ENCODE assay signal across 7 cellular contexts in the genomic region with DNA sequence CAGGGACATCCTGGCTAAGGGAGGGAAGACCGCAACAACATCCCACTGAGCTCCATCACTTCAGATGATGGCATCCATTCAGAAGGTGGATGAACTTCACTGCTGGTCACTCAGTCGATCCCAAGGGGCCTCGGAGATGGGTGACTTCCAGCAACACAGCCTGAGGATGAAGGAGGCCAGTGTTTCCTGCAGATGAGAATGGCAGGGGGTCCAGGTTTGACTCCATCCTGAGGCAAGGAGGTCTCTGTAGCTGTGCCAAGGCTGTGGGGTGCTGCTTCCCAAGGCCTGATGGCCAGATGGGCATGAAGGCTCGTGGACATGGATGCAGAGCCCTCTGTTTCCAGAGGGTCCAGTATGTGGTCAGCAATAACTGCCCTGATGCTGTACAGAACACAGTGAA.
DNase-seq lines count a peak whose midpoint lies in the region; ATAC-seq and TF ChIP-seq lines count a peak whose summit lies in the region.
"Not testable (repeated sequence)": the region's sequence is repeated elsewhere in the genome, so short reads cannot be mapped to it uniquely, and the experiment has no call there.

No MANE protein-coding gene starts in this region.

- not testable (repeated sequence) for H3K4me2 ChIP-seq in osteoblast (ENCODE audit: insufficient read depth, low read length); smooth muscle cell

- peak overlapping the region; percentile 73 for H3K9ac ChIP-seq in smooth muscle cell (ENCODE audit: low read depth)

- TF ChIP-seq CTCF in RWPE2 (IDR thresholded peaks at IDR 0.05; ENCODE audit: poor library complexity, severe bottlenecking); coronary artery (IDR thresholded peaks at IDR 0.05); right lobe of liver (IDR thresholded peaks at IDR 0.05); osteoblast (IDR thresholded peaks at IDR 0.05; ENCODE audit: extremely low read depth, low read depth, low read length); smooth muscle cell (IDR thresholded peaks at IDR 0.05; ENCODE audit: borderline replicate concordance, insufficient read depth, poor library complexity, severe bottlenecking): not testable (repeated sequence)

- peak; percentile 2 for DNase-seq in GM03348 (ENCODE audit: low spot score)
- DNase-seq in RWPE2 (ENCODE audit: low spot score); osteoblast (ENCODE audit: insufficient read length, low spot score, missing footprints); smooth muscle cell (lab: John Stamatoyannopoulos, UW; ENCODE audit: unreplicated experiment): not testable (repeated sequence)
- DNase-seq in coronary artery (ENCODE audit: low spot score) = peak; percentile 75
- peak; percentile 26 for DNase-seq in Right ventricle myocardium inferior (ENCODE audit: missing footprints)
- peak in 2 of 3 donors; percentile 41 to 45 for DNase-seq in right lobe of liver

- peak overlapping the region; percentile 60 for H3K27ac ChIP-seq in RWPE2 (ENCODE audit: poor library complexity, severe bottlenecking)
- H3K27ac ChIP-seq in coronary artery, right lobe of liver: not testable (repeated sequence)
- peak overlapping the region; percentile 78 for H3K27ac ChIP-seq in osteoblast (ENCODE audit: low read depth, low read length)
- peak overlapping the region; percentile 94 for H3K27ac ChIP-seq in smooth muscle cell (ENCODE audit: low read depth)

- H3F3A ChIP-seq in smooth muscle cell (ENCODE audit: low read depth) = not testable (repeated sequence)

- H3K27me3 ChIP-seq in RWPE2 (ENCODE audit: insufficient read depth, poor library complexity, severe bottlenecking); right lobe of liver; osteoblast (ENCODE audit: insufficient read depth, low read length); smooth muscle cell (ENCODE audit: low read depth): not testable (repeated sequence)

- not testable (repeated sequence) for H3K9me3 ChIP-seq in RWPE2 (ENCODE audit: severe bottlenecking); right lobe of liver; osteoblast (ENCODE audit: low read depth, low read length); smooth muscle cell (replicated peaks; ENCODE audit: low read depth)

- not testable (repeated sequence) for H3K4me3 ChIP-seq in RWPE2 (ENCODE audit: severe bottlenecking); coronary artery; right lobe of liver; osteoblast (ENCODE audit: insufficient read depth, low read length); smooth muscle cell

- not testable (repeated sequence) for TF ChIP-seq POLR2A in right lobe of liver (IDR thresholded peaks at IDR 0.05)

- 31% methylated on average over 4 of the region's 4 CpGs for WGBS in right lobe of liver (ENCODE audit: insufficient coverage, low coverage, low lambda C conversion rate, missing lambda C conversion rate)
- 65% methylated on average over 4 of the region's 4 CpGs for WGBS in smooth muscle cell (ENCODE audit: low lambda C conversion rate)

- H2AFZ ChIP-seq in osteoblast (ENCODE audit: low read length); smooth muscle cell (ENCODE audit: low read depth): not testable (repeated sequence)

- intact Hi-C loops in Right ventricle myocardium inferior (cut with DNase I); right lobe of liver (cut with DNase I): not testable (repeated sequence)

- H3K36me3 ChIP-seq in RWPE2 (ENCODE audit: low read depth); right lobe of liver; osteoblast (ENCODE audit: insufficient read depth, low read length); smooth muscle cell (ENCODE audit: low read depth): not testable (repeated sequence)

- not testable (repeated sequence) for H4K20me1 ChIP-seq in osteoblast (ENCODE audit: insufficient read depth, low read length); smooth muscle cell (ENCODE audit: low read depth)

- not testable (repeated sequence) for ATAC-seq in RWPE2 (ENCODE audit: low read depth); Right ventricle myocardium inferior
- peak in 2 of 4 donors; percentile 16 to 61 for ATAC-seq in right lobe of liver

- H3K79me2 ChIP-seq in osteoblast (ENCODE audit: insufficient read depth, low read length); smooth muscle cell (ENCODE audit: low read depth): not testable (repeated sequence)

- not testable (repeated sequence) for H3K4me1 ChIP-seq in RWPE2 (ENCODE audit: insufficient read depth, poor library complexity, severe bottlenecking); right lobe of liver; osteoblast (ENCODE audit: insufficient read depth, low read length); smooth muscle cell (ENCODE audit: low read depth)
